Comparison of ENCODE assay signal across 9 cellular contexts in the genomic region with DNA sequence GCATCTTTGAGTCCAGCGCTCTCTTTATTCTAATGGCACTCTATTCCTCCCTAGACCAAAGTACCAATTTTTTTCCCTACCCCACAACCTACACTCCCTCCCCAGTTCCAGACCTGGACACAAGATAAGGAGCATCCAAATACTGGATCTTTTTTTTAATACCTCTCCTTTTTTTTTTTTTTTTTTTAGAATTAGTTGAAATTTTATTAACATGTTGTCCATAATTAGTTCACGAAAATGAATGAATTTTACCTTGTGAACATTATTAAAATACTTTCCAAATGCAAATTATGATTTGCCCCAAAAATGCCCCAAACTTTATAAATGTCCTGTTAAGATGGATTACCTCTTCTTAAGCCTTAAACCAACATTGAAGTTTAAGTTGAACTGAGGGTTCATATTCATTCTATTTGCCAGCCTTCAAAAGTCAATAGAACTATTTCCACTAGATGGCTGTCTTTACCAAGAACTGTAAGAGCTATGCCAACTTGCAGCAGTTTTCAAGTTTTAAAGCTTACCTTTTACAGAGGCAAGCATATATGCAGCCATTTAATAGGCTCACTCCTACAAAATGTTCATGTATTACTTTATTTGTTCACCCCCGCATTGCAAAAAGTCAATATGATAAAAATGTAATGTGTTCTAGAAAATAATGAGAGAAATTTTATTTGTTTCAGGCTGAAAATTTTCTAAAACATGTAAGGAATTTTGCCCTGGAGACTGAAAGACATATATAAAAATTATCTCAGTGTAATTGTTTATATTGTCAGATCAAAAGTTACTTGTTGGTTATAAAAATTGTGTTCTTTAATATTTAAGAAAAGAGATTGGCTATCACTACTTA. TPM values are rescaled to one million over a fixed set of nuclear protein-coding genes. Genes with fewer than 3 reads are reported as not detected.
DNase-seq lines count a peak whose midpoint lies in the region; ATAC-seq, FAIRE-seq and TF ChIP-seq lines count a peak whose summit lies in the region.
"Had no signal": no experiment of that assay in that cellular context is flagged by ENCODE, and none has a peak within 500 bp of the region (broad histone marks: within the 10 kb centered on the region; RNA-seq: fewer than 3 reads in every experiment).

No MANE protein-coding gene starts in this region.

- no peaks in the 10 kb centered on the region for H3K36me3 Mint-ChIP-seq in nephron (ENCODE audit: low read depth)

- no peaks in the 10 kb centered on the region for H3K4me1 Mint-ChIP-seq in nephron

- TF ChIP-seq CTCF in nephron (IDR thresholded peaks at IDR 0.05; ENCODE audit: unreplicated experiment in 3 of 3) = peak; percentile 43 to 64 (median 52)

- no peaks in the 10 kb centered on the region for H3K27me3 Mint-ChIP-seq in nephron (ENCODE audit: low read depth)

- peak; percentile 72 for FAIRE-seq in RCC 7860 (lab: Jason Lieb, UNC)

- no peak overlapping the region for H3K4me3 Mint-ChIP-seq in nephron
- H3K4me3 Mint-ChIP-seq: T-helper 1 cell treated with Interleukin-12 subunit alpha and Interleukin-12 subunit beta and Interleukin-4 antibody, amounts not matched to agents 30 μg/mL and 1 μg/mL, for 36 hours had no signal

- peaks cover 20% of the 10 kb centered on the region for H3K9me3 Mint-ChIP-seq in nephron
- H3K9me3 Mint-ChIP-seq: T-helper 1 cell treated with Interleukin-12 subunit alpha and Interleukin-12 subunit beta and Interleukin-4 antibody, amounts not matched to agents 30 μg/mL and 1 μg/mL, for 36 hours had no signal

- no peak overlapping the region for H3K27ac Mint-ChIP-seq in nephron
- H3K27ac Mint-ChIP-seq: T-helper 1 cell treated with Interleukin-12 subunit alpha and Interleukin-12 subunit beta and Interleukin-4 antibody, amounts not matched to agents 30 μg/mL and 1 μg/mL, for 36 hours had no signal

- DNase-seq in DMS153 treated with DMSO at 0.1 percent for 48 hours (lab: John Stamatoyannopoulos, UW; ENCODE audit: unreplicated experiment) = peak; percentile 45
- peak; percentile 43 for DNase-seq in HT1080 (ENCODE audit: low read depth)
- DNase-seq in RCC 7860 (ENCODE audit: low spot score) = peak; percentile 45
- peak; percentile 30 for DNase-seq in epidermal melanocyte (ENCODE audit: insufficient read length, low spot score)
- DNase-seq in activated CD4-positive, alpha-beta T cell treated with anti-CD3 and anti-CD28 coated beads, Interleukin-2, amount 50 U/mL, for 4 hours = no peak

- ATAC-seq in GM19395 (IDR thresholded peaks at IDR 0.05; ENCODE audit: unreplicated experiment) (no peak), HG02981 (IDR thresholded peaks at IDR 0.05; ENCODE audit: unreplicated experiment) (no peak)

RNA-seq across cellular contexts. Expression of a gene that starts 39.7 kb away (rescaled TPM):
- total RNA-seq in HT1080 (2014; rRNA removed; shearing (Covaris generic)) = 17.2 and 27.0 TPM in 2 replicates
- 20.2 and 26.4 TPM in 2 replicates for polyA plus RNA-seq in HT1080 (2015; cell fraction: cytosol; rRNA removed)
- polyA plus RNA-seq in HT1080 (2015; cell fraction: nucleus; rRNA removed) = 33.4 and 40.0 TPM in 2 replicates

Comparison
In these comparisons a context has a peak if more than half of its experiments do, and no peak if none do; other contexts are left out.
1. DNase-seq: peak in DMS153 treated with DMSO at 0.1 percent for 48 hours (single experiment), HT1080 (single experiment), RCC 7860 (single experiment) and epidermal melanocyte (single experiment); none in activated CD4-positive, alpha-beta T cell treated with anti-CD3 and anti-CD28 coated beads, Interleukin-2, amount 50 U/mL, for 4 hours (0 of 2).